13 cellular contexts compared by ENCODE assay signal in genomic region chr1:230957580-230957989, GRCh38. TPM values are rescaled to one million over a fixed set of nuclear protein-coding genes. Genes with fewer than 3 reads are reported as not detected.
DNase-seq lines count a peak whose midpoint lies in the region; ATAC-seq and TF ChIP-seq lines count a peak whose summit lies in the region.
"Had no signal": no experiment of that assay in that cellular context is flagged by ENCODE, and none has a peak within 500 bp of the region (broad histone marks: within the 10 kb centered on the region; RNA-seq: fewer than 3 reads in every experiment).

No MANE protein-coding gene starts in this region.

- H3K9ac ChIP-seq in Karpas-422 (ENCODE audit: low read length) (peak overlapping the region; percentile 48), GM23248 (no peak overlapping the region)

- H3K36me3 ChIP-seq in Karpas-422 (ENCODE audit: insufficient read depth, low read length) (no peaks in the 10 kb centered on the region; the same call in 1 of the 2 replicates), suprapubic skin (peaks cover 18% of the 10 kb centered on the region), testis (ENCODE audit: low read depth, missing control alignments) (no peaks in the 10 kb centered on the region), GM23248 (ENCODE audit: low read depth) (no peaks in the 10 kb centered on the region), heart right ventricle (peaks cover 0 to 81% (median 13%) of the 10 kb centered on the region in 9 donors)
- H3K36me3 ChIP-seq: pancreas had no signal

- in situ Hi-C loops in GM13977 (cut with MboI; ENCODE audit: low pct_unique_long_range_greater_than_20kb, low sequenced_read_pairs, unreplicated experiment) (no loop called here), GM23248 (cut with MboI) (no loop called here)

- H3K4me2 ChIP-seq in Karpas-422 (ENCODE audit: low read depth, low read length, poor library complexity, severe bottlenecking), result peak overlapping the region; percentile 73
- no peak overlapping the region for H3K4me2 ChIP-seq in GM23248 (ENCODE audit: unreplicated experiment)

- H3K9me2 ChIP-seq in Karpas-422 (replicated peaks; ENCODE audit: insufficient read depth, low read length) (no peaks in the 10 kb centered on the region), GM23248 (ENCODE audit: insufficient read depth) (no peaks in the 10 kb centered on the region)

- H3F3A ChIP-seq in GM23248 (ENCODE audit: insufficient read depth), result no peaks in the 10 kb centered on the region

- intact Hi-C loops in testis (cut with DNase I; ENCODE audit: low total_unique reads), result no loop called here
- intact Hi-C loops in heart right ventricle (cut with DNase I), result no loop called here

- H3K9me3 ChIP-seq in Karpas-422 (ENCODE audit: low read length) (no peaks in the 10 kb centered on the region), suprapubic skin (no peaks in the 10 kb centered on the region), testis (no peaks in the 10 kb centered on the region), GM23248 (ENCODE audit: low read depth) (no peaks in the 10 kb centered on the region), heart right ventricle (no peaks in the 10 kb centered on the region)
- H3K9me3 ChIP-seq: pancreas had no signal

- TF ChIP-seq CTCF in GM13977 (IDR thresholded peaks at IDR 0.05; ENCODE audit: extremely low read depth, insufficient read depth, missing control alignments) (no peak), GM20000 (IDR thresholded peaks at IDR 0.05; ENCODE audit: extremely low read depth, missing control alignments) (no peak), suprapubic skin (IDR thresholded peaks at IDR 0.05) (no peak), testis (IDR thresholded peaks at IDR 0.05) (no peak), heart right ventricle (IDR thresholded peaks at IDR 0.05) (no peak)

- H4K20me1 ChIP-seq in Karpas-422 (ENCODE audit: insufficient read depth, low read depth, low read length), result no peaks in the 10 kb centered on the region
- no peaks in the 10 kb centered on the region for H4K20me1 ChIP-seq in GM23248 (ENCODE audit: insufficient read depth)

- H3K27me3 ChIP-seq in Karpas-422 (ENCODE audit: low read length) (no peaks in the 10 kb centered on the region), suprapubic skin (no peaks in the 10 kb centered on the region), testis (no peaks in the 10 kb centered on the region), GM23248 (replicated peaks; ENCODE audit: insufficient read depth) (no peaks in the 10 kb centered on the region), heart right ventricle (no peaks in the 10 kb centered on the region)
- H3K27me3 ChIP-seq: pancreas had no signal

- H3K4me1 ChIP-seq in Karpas-422 (ENCODE audit: low read length), result peaks cover 30% of the 10 kb centered on the region
- no peaks in the 10 kb centered on the region for H3K4me1 ChIP-seq in suprapubic skin
- H3K4me1 ChIP-seq in testis, result no peaks in the 10 kb centered on the region
- no peaks in the 10 kb centered on the region for H3K4me1 ChIP-seq in GM23248 (ENCODE audit: insufficient read depth)
- H3K4me1 ChIP-seq in heart right ventricle, result no peaks in the 10 kb centered on the region

- ATAC-seq in HG02938 (IDR thresholded peaks at IDR 0.05; ENCODE audit: unreplicated experiment) (peak; percentile 77), heart right ventricle (no peak)
- ATAC-seq: stimulated activated naive CD8-positive, alpha-beta T cell treated with anti-CD3 and anti-CD28 coated beads, Interleukin-15, amount 100 ng/mL, for 72 hours had no signal

- WGBS in suprapubic skin, result 60% methylated on average over 4 of the region's 4 CpGs
- 90 to 94% methylated on average over 4 of the region's 4 CpGs for WGBS in testis, 2 donors
- 78 to 84% methylated on average over 4 of the region's 4 CpGs for WGBS in GM23248 (ENCODE audit: low coverage in 1 of 2, low lambda C conversion rate in 2 of 2, missing lambda C conversion rate in 2 of 2), 2 experiments
- 94 to 96% methylated on average over 4 of the region's 4 CpGs for WGBS in heart right ventricle, 2 donors

- H3K4me3 ChIP-seq in Karpas-422 (ENCODE audit: low read length), result peak overlapping the region; percentile 54
- H3K4me3 ChIP-seq in suprapubic skin, result no peak overlapping the region
- H3K4me3 ChIP-seq in testis, result no peak overlapping the region
- no peak overlapping the region for H3K4me3 ChIP-seq in GM23248
- no peak overlapping the region for H3K4me3 ChIP-seq in heart right ventricle
- H3K4me3 ChIP-seq: lung, pancreas had no signal

- peaks cover 13% of the 10 kb centered on the region for H3K79me2 ChIP-seq in Karpas-422 (ENCODE audit: low read length)
- no peaks in the 10 kb centered on the region for H3K79me2 ChIP-seq in GM23248 (ENCODE audit: insufficient read depth)

- peak overlapping the region; percentile 81 for H3K27ac ChIP-seq in Karpas-422 (ENCODE audit: low read length)
- H3K27ac ChIP-seq in suprapubic skin, result no peak overlapping the region
- no peak overlapping the region for H3K27ac ChIP-seq in testis
- no peak overlapping the region for H3K27ac ChIP-seq in GM23248
- H3K27ac ChIP-seq in heart right ventricle, result no peak overlapping the region
- H3K27ac ChIP-seq: pancreas had no signal

- no peak for TF ChIP-seq EP300 in suprapubic skin (IDR thresholded peaks at IDR 0.05)

- H2AFZ ChIP-seq in Karpas-422 (ENCODE audit: low read length) (0 out of 2 replicates have a peak overlapping the region, but pooled peaks have one; percentile 52), GM23248 (no peak overlapping the region)

- peak; percentile 34 for DNase-seq in GM13977 (ENCODE audit: low spot score)
- peak; percentile 47 for DNase-seq in GM20000 (ENCODE audit: low spot score)
- DNase-seq in Karpas-422, result peak; percentile 70
- no peak for DNase-seq in suprapubic skin (ENCODE audit: low spot score in 2 of 2)
- no peak for DNase-seq in testis
- DNase-seq in GM23248, result no peak
- no peak for DNase-seq in heart right ventricle
- DNase-seq: stimulated activated CD4-positive, alpha-beta T cell treated with anti-CD3 and anti-CD28 coated beads, Interleukin-1b, Interleukin-23, amount 100 ng/mL, for 48 hours; stimulated activated naive CD8-positive, alpha-beta T cell treated with anti-CD3 and anti-CD28 coated beads, Interleukin-15, amount 100 ng/mL, for 72 hours; T-helper 2 cell had no signal

- TF ChIP-seq POLR2A in suprapubic skin (IDR thresholded peaks at IDR 0.05), result no peak
- TF ChIP-seq POLR2A in testis (IDR thresholded peaks at IDR 0.05), result no peak

RNA-seq across cellular contexts. Expression of gene TTC13, which starts 21.1 kb away (rescaled TPM):
- 11.2 and 14.0 TPM in 2 replicates for total RNA-seq in Karpas-422 (2014; rRNA removed; shearing (Covaris generic); ENCODE audit: low replicate concordance)
- total RNA-seq in suprapubic skin (10 to 100 TPM; 16.5 to 41.2 (median 19.2) TPM), testis (10 to 100 TPM; 10.2 to 18.5 TPM), heart right ventricle (1 to 10 TPM; 4.3 to 9.5 (median 7.3) TPM)
- polyA plus RNA-seq in testis (ENCODE audit: insufficient read depth, low read depth, low replicate concordance) (7.5 TPM), GM23248 (2016; fragmentation: Nextera tagmentation; extraction: Ambion mirVana) (6.7 and 9.1 TPM in 2 replicates), heart right ventricle (1 to 10 TPM; 5.8 to 9.2 TPM)
- 11.1 and 14.3 TPM in 2 replicates for total RNA-seq in GM23248 (2014; rRNA removed; shearing (Covaris generic))

RNA-seq across cellular contexts. Expression of gene ARV1, which starts 21.3 kb away (rescaled TPM):
- 23.7 and 35.1 TPM in 2 replicates for total RNA-seq in Karpas-422 (2014; rRNA removed; shearing (Covaris generic); ENCODE audit: low replicate concordance)
- total RNA-seq in suprapubic skin, result 10 to 100 TPM; 24.1 to 36.4 (median 29.4) TPM
- total RNA-seq in testis, result 10 to 100 TPM; 35.4 to 40.7 TPM
- 71.7 TPM for polyA plus RNA-seq in testis (ENCODE audit: insufficient read depth, low read depth, low replicate concordance)
- total RNA-seq in GM23248 (2014; rRNA removed; shearing (Covaris generic)), result 25.0 and 30.2 TPM in 2 replicates
- polyA plus RNA-seq in GM23248 (2016; fragmentation: Nextera tagmentation; extraction: Ambion mirVana), result 26.2 and 27.5 TPM in 2 replicates
- total RNA-seq in heart right ventricle, result 10 to 100 TPM; 19.8 to 28.3 (median 26.0) TPM
- 10 to 100 TPM; 26.9 to 60.3 TPM for polyA plus RNA-seq in heart right ventricle

Comparison
In these comparisons a context has a peak if more than half of its experiments do, and no peak if none do; other contexts are left out.
1. DNase-seq: peak in GM13977 (single experiment), GM20000 (single experiment) and Karpas-422 (single experiment); none in suprapubic skin (0 of 2), testis (single experiment), GM23248 (single experiment) and heart right ventricle (0 of 2).